Comparison of ENCODE assay signal across 8 cellular contexts in the genomic region with DNA sequence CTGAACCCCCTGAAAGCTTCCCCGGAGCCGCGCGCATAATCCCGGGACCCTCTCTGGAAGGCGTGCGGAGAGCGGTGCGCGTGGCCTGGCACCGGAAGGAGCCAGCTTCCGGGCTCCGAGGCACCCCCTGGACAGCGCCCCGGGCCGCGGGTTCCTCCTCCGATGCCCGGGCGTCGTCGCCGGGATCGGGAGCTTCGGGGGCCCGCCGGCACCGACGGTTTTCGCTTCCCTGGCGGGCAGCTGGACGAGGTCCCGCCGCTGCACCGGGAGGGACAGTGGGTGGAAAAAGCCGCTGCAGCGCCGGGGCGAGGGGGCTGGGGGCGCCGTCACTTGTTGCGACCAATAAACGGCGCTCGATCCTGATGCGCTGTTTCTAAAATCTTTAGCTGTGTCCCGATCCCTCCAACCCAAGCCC. TPM values are rescaled to one million over a fixed set of nuclear protein-coding genes. Genes with fewer than 3 reads are reported as not detected.
A peak's percentile ranks its signal among the peaks of the same experiment; 100 is the strongest.
DNase-seq lines count a peak whose midpoint lies in the region; ATAC-seq, FAIRE-seq and TF ChIP-seq lines count a peak whose summit lies in the region.

No MANE protein-coding gene starts in this region.

- peaks cover 48% of the 10 kb centered on the region for H3K27me3 ChIP-seq in IMR-90 (ENCODE audit: control insufficient read depth, insufficient read depth, low read length)
- H3K27me3 ChIP-seq in GM12878 (replicated peaks in 1 of 2; ENCODE audit: control insufficient read depth in 2 of 2, insufficient read depth in 2 of 2, low read length in 1 of 2), result peaks cover 16 to 28% of the 10 kb centered on the region in 2 experiments
- peaks cover 42% of the 10 kb centered on the region for H3K27me3 ChIP-seq in kidney epithelial cell (ENCODE audit: control insufficient read depth, insufficient read depth, low read length)
- H3K27me3 ChIP-seq in stomach smooth muscle (ENCODE audit: control insufficient read depth in 1 of 2, insufficient read depth in 2 of 2, low read length in 2 of 2), result peaks cover 28 to 59% of the 10 kb centered on the region in 2 donors

- H3K9me3 ChIP-seq in IMR-90 (ENCODE audit: control insufficient read depth, insufficient read depth, low read length), result no peaks in the 10 kb centered on the region
- no peaks in the 10 kb centered on the region for H3K9me3 ChIP-seq in GM12878 (replicated peaks; ENCODE audit: control insufficient read depth, insufficient read depth, low read length)
- H3K9me3 ChIP-seq in stomach smooth muscle (ENCODE audit: control insufficient read depth in 2 of 2, low read length in 2 of 2), result no peaks in the 10 kb centered on the region

- in situ Hi-C loops in IMR-90 (cut with MboI; ENCODE audit: low sequenced_read_pairs), result no loop called here
- in situ Hi-C loops in GM12878 (cut with MboI), result no loop called here

- no peak overlapping the region for H3K56ac ChIP-seq in IMR-90 (ENCODE audit: extremely low read depth, insufficient read depth, low read length)

- H4K5ac ChIP-seq in IMR-90 (ENCODE audit: low read depth, low read length), result no peak overlapping the region

- BruUV-seq in IMR-90 (replicated peaks; lab: Mats Ljungman, UMichigan) (no TSS peak), GM12878 (replicated peaks; lab: Mats Ljungman, UMichigan) (no TSS peak)

- no peak overlapping the region for H3K18ac ChIP-seq in IMR-90 (ENCODE audit: low read depth, low read length)

- H3K79me1 ChIP-seq in IMR-90 (ENCODE audit: low read depth in 1 of 2, low read length in 2 of 2), result no peaks in the 10 kb centered on the region

- no peak for TF ChIP-seq EP300 in GM12878 (IDR thresholded peaks at IDR 0.05; ENCODE audit: borderline replicate concordance in 1 of 2, control insufficient read depth in 1 of 2, low read depth in 2 of 2, low read length in 2 of 2)

- intact Hi-C loops in IMR-90 (cut with micrococcal nuclease) (no loop called here), GM12878 (cut with micrococcal nuclease; ENCODE audit: unreplicated experiment) (loop anchor here (5.0 to 10.0 kb wide), 2 partner anchors 79 to 337 kb away; no protein-coding TSS in a partner anchor)

- WGBS in IMR-90 (ENCODE audit: extremely low coverage in 2 of 2, insufficient read length in 1 of 2), 2 experiments, result 0% methylated on average over 10 of the region's 47 CpGs; no CpG with 5 or more reads in 1 of the 2 experiments
- WGBS in GM12878 (ENCODE audit: insufficient coverage, insufficient replicate concordance, low lambda C conversion rate, missing lambda C conversion rate), result 7% methylated on average over 43 of the region's 47 CpGs

- H3K9ac ChIP-seq in IMR-90 (ENCODE audit: low read depth, low read length) (no peak overlapping the region), GM12878 (ENCODE audit: control insufficient read depth, insufficient read depth, low read length) (no peak overlapping the region; the same call in 1 of the 2 replicates), stomach smooth muscle (ENCODE audit: low read length in 2 of 2) (no peak overlapping the region)

- no peak overlapping the region for H3K14ac ChIP-seq in IMR-90 (replicated peaks; ENCODE audit: low read depth, low read length)

- H3K9me1 ChIP-seq in IMR-90 (ENCODE audit: insufficient read depth, low read length), result no peaks in the 10 kb centered on the region

- TF ChIP-seq CTCF in IMR-90 (conservative IDR thresholded peaks at IDR 0.05; ENCODE audit: low read depth, low read length) (no peak), GM12878 (IDR thresholded peaks at IDR 0.05 in 2 of 3, conservative IDR thresholded peaks at IDR 0.05 in 1 of 3; ENCODE audit: control insufficient read depth in 2 of 3, extremely low read depth in 1 of 3, insufficient read depth in 1 of 3, low read depth in 3 of 3, low read length in 3 of 3) (no peak), kidney epithelial cell (IDR thresholded peaks at IDR 0.05; ENCODE audit: insufficient read depth, low read length, poor library complexity, severe bottlenecking) (no peak)

- POLR2A ChIA-PET in IMR-90 (lab: Charles Lee; ENCODE audit: unreplicated experiment) (interaction anchor here (0.6 kb wide), 1 partner anchor 16 kb away, joined by 5 read pairs; no protein-coding TSS in a partner anchor), GM12878 (lab: Charles Lee) (interaction anchor here (0.6 kb wide), 1 partner anchor 166 kb away, joined by 4 read pairs; no protein-coding TSS in a partner anchor)

- DNase-seq in ELF-1 (ENCODE audit: low read depth, low spot score) (peak; percentile 29), IMR-90 (no peak), GM12878 (ENCODE audit: low read depth, low spot score) (no peak), kidney epithelial cell (ENCODE audit: low read depth) (no peak), NCI-H2107 treated with DMSO at 0.1 percent for 48 hours (lab: John Stamatoyannopoulos, UW; ENCODE audit: unreplicated experiment) (no peak), Ammon's horn (ENCODE audit: low spot score) (no peak)
- DNase-seq in stimulated activated CD4-positive, alpha-beta T cell treated with anti-CD3 and anti-CD28 coated beads, Interleukin-4, amount 100 ng/mL, for 4 hours, result no peak

- H3K23ac ChIP-seq in IMR-90 (ENCODE audit: low read depth, low read length), result no peak overlapping the region

- peak overlapping the region; percentile 97 for H3K4me2 ChIP-seq in IMR-90 (ENCODE audit: low read depth, low read length)
- H3K4me2 ChIP-seq in GM12878 (ENCODE audit: control insufficient read depth, insufficient read depth), result peak overlapping the region; percentile 98

- SMC1A ChIA-PET in GM12878 (lab: Charles Lee; ENCODE audit: uncharacterized antibody, unreplicated experiment), result interaction anchor here (1.2 kb wide), 1 partner anchor 89 kb away, joined by 3 read pairs; no protein-coding TSS in a partner anchor

- no peak overlapping the region for H2BK120ac ChIP-seq in IMR-90 (ENCODE audit: low read depth, low read length)

- H4K91ac ChIP-seq in IMR-90 (ENCODE audit: insufficient read depth, low read depth, low read length), result no peak overlapping the region

- H3K27ac ChIP-seq in IMR-90 (ENCODE audit: insufficient read depth, low read length) (no peak overlapping the region), GM12878 (ENCODE audit: control insufficient read depth, insufficient read depth) (no peak overlapping the region), stomach smooth muscle (ENCODE audit: low read length) (no peak overlapping the region)

- H2BK20ac ChIP-seq in IMR-90 (ENCODE audit: low read depth, low read length), result no peak overlapping the region

- no peak overlapping the region for H2BK15ac ChIP-seq in IMR-90 (ENCODE audit: low read depth, low read length)

- peak overlapping the region; percentile 46 for H3K4me3 ChIP-seq in IMR-90 (ENCODE audit: insufficient read depth, low read depth, low read length)
- H3K4me3 ChIP-seq in GM12878, result peak overlapping the region; percentile 67
- H3K4me3 ChIP-seq in kidney epithelial cell (ENCODE audit: low read depth, low read length), result peak overlapping the region; percentile 28
- H3K4me3 ChIP-seq in stomach smooth muscle (ENCODE audit: low read length in 2 of 2), result peak overlapping the region; percentile 68 to 72

- CTCF ChIA-PET in IMR-90 (lab: Yijun Ruan, JAX) (interaction anchor here (0.6 kb wide), 1 partner anchor 372 kb away, joined by 3 read pairs; a partner anchor contains a TSS), GM12878 (lab: Yijun Ruan, JAX) (interaction anchor here (0.8 kb wide), 1 partner anchor 11 kb away, joined by 3 read pairs; no protein-coding TSS in a partner anchor)

- H2AFZ ChIP-seq in IMR-90 (replicated peaks; ENCODE audit: low read length, poor library complexity) (peak overlapping the region; percentile 86), GM12878 (ENCODE audit: control insufficient read depth, low read depth, low read length) (peak overlapping the region; percentile 37)

- H3K36me3 ChIP-seq in IMR-90 (ENCODE audit: control insufficient read depth, insufficient read depth, low read length) (no peaks in the 10 kb centered on the region), GM12878 (ENCODE audit: control insufficient read depth in 2 of 2, insufficient read depth in 2 of 2, low read length in 1 of 2) (no peaks in the 10 kb centered on the region), kidney epithelial cell (ENCODE audit: control insufficient read depth, insufficient read depth, low read length) (no peaks in the 10 kb centered on the region), stomach smooth muscle (ENCODE audit: control insufficient read depth in 2 of 2, insufficient read depth in 2 of 2, low read length in 2 of 2) (no peaks in the 10 kb centered on the region)

- RAD21 ChIA-PET in GM12878 (lab: Charles Lee; ENCODE audit: unreplicated experiment), result no interaction called here

- TF ChIP-seq POLR2A in IMR-90 (IDR thresholded peaks at IDR 0.05; ENCODE audit: low read depth, low read length), result no peak
- no peak for TF ChIP-seq POLR2A in GM12878 (IDR thresholded peaks at IDR 0.05; ENCODE audit: low read depth, low read length)

- H3K4ac ChIP-seq in IMR-90 (ENCODE audit: low read depth, low read length), result no peak overlapping the region

- dilution Hi-C loops in IMR-90 (cut with HindIII; ENCODE audit: low sequenced_read_pairs, unreplicated experiment), result no loop called here

- H3K79me2 ChIP-seq in GM12878 (ENCODE audit: control insufficient read depth, insufficient read depth, low read length), result no peaks in the 10 kb centered on the region

- FAIRE-seq in GM12878 (lab: Jason Lieb, UNC), result no peak

- TF ChIP-seq RAD21 in IMR-90 (IDR thresholded peaks at IDR 0.05; ENCODE audit: low read length) (no peak), GM12878 (IDR thresholded peaks at IDR 0.05; ENCODE audit: insufficient read depth, low read depth, low read length) (no peak)

- H4K20me1 ChIP-seq in IMR-90 (ENCODE audit: insufficient read depth, low read length) (no peaks in the 10 kb centered on the region), GM12878 (ENCODE audit: control insufficient read depth, insufficient read depth) (no peaks in the 10 kb centered on the region)

- H2AK9ac ChIP-seq in IMR-90 (replicated peaks; ENCODE audit: low read depth, low read length, poor library complexity), result no peak overlapping the region

- H4K8ac ChIP-seq in IMR-90 (ENCODE audit: low read depth in 2 of 2, low read length in 2 of 2), result no peak overlapping the region

- H3K4me1 ChIP-seq in IMR-90 (ENCODE audit: control insufficient read depth, insufficient read depth, low read length), result no peaks in the 10 kb centered on the region; the same call in 1 of the 2 replicates
- peaks cover 19% of the 10 kb centered on the region for H3K4me1 ChIP-seq in GM12878 (ENCODE audit: control insufficient read depth, insufficient read depth, low read length)
- H3K4me1 ChIP-seq in stomach smooth muscle (ENCODE audit: control insufficient read depth, insufficient read depth, low read length), result peaks cover 21% of the 10 kb centered on the region

- H2BK5ac ChIP-seq in IMR-90 (ENCODE audit: low read depth, low read length, poor library complexity, severe bottlenecking), result no peak overlapping the region

- ATAC-seq in IMR-90 (ENCODE audit: low read depth) (peak; percentile 53), GM12878 (peak; percentile 66)

- H2AK5ac ChIP-seq in IMR-90 (ENCODE audit: low read depth, low read length), result no peak overlapping the region

RNA-seq across cellular contexts. Expression of a gene that starts 0.6 kb away (rescaled TPM):
- not detected in 2 replicates for total RNA-seq in IMR-90 (2012; rRNA removed)
- not detected in 2 replicates for polyA plus RNA-seq in IMR-90 (2012; rRNA removed)
- polyA plus RNA-seq in IMR-90 (2012; cell fraction: cytosol; rRNA removed), result not detected in 2 replicates
- polyA plus RNA-seq in IMR-90 (2012; cell fraction: nucleus; rRNA removed; ENCODE audit: low replicate concordance), result 0.04 TPM in 1 of 2 replicates, not detected in the other
- not detected in 2 replicates for total RNA-seq in GM12878 (2013; cell fraction: nucleolus; rRNA removed)
- total RNA-seq in GM12878 (2014; rRNA removed), result not detected in 2 replicates
- not detected in 2 replicates for total RNA-seq in GM12878 (2014; rRNA removed; fragmentation: Illumina TruSeq; extraction: Trizol)
- total RNA-seq in GM12878 (2021), result not detected in 2 replicates
- polyA plus RNA-seq in GM12878 (2011; ENCODE audit: low read depth), result not detected
- not detected in 2 replicates for polyA plus RNA-seq in GM12878 (2011; rRNA removed)
- 0.02 TPM in 1 of 2 replicates, not detected in the other for polyA plus RNA-seq in GM12878 (2011; cell fraction: cytosol; rRNA removed)
- polyA plus RNA-seq in GM12878 (2011; cell fraction: nucleus; rRNA removed), result not detected in 2 replicates
- not detected in 2 replicates for polyA plus RNA-seq in GM12878 (2012)
- polyA plus RNA-seq in GM12878 (2014; fragmentation: Illumina TruSeq; extraction: Trizol), result not detected in 2 replicates
- not detected for polyA plus RNA-seq in GM12878 (2014; fragmentation: Nextera tagmentation; extraction: Ambion mirVana)
- not detected in 2 replicates for polyA plus RNA-seq in GM12878 (2014; rRNA removed)
- polyA plus RNA-seq in GM12878 (2016; fragmentation: Nextera tagmentation; extraction: Ambion mirVana), result not detected
- not detected in 2 replicates for polyA minus RNA-seq in GM12878 (2011; rRNA and poly(A)+ RNA removed)
- not detected in 2 replicates for polyA minus RNA-seq in GM12878 (2011; cell fraction: cytosol; rRNA and poly(A)+ RNA removed)
- 0.19 TPM in 1 of 2 replicates, not detected in the other for polyA minus RNA-seq in GM12878 (2011; cell fraction: nucleus; rRNA and poly(A)+ RNA removed)
- total RNA-seq in kidney epithelial cell, result not detected in 2 replicates
